ENCODE assay signal across 1 cellular context in the genomic region with DNA sequence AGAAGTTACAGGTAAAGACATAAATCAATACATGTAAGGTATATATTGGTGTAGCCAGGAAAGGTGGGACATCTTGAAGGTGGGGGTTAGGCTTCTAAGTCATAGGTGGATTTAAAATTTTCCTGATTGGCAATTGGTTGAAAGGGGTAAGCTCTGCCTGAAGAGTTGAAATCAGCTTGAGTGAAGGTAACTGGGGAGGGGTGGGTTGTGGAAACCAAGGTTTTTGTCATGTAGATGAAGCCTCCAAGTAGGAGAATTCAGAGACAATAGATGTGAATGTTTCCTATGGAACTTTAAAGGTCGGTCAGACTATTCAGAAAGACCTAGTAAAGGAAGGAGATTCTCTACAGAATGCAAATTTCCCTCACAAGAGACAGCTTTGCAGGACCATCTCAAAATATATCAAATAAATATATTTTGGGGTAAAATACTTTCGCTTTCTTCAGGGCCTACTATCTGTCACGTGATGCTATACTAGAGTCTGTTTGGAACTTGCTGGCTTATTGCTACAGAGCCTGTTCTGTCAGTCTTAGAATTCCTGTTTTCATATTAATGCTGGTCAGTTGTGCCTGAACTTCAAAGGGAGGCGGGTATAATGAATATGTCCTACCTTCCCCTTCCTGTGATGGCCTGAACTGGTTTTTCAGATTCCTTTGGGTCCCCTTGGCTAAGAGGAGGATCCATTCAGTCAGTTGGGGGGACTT.
TF ChIP-seq lines count a peak whose summit lies in the region.

No MANE protein-coding gene starts in this region.

TF ChIP-seq in H1, 55 proteins besides CTCF, POLR2A, EP300 and RAD21:
- TF ChIP-seq RBBP5 (IDR thresholded peaks at IDR 0.05; ENCODE audit: borderline replicate concordance, low read depth, low read length) (0 out of 2 replicates have a peak, but pooled peaks have one; percentile 59), NANOG (IDR thresholded peaks at IDR 0.05; ENCODE audit: insufficient read depth, low read depth, low read length, poor library complexity, severe bottlenecking) (peak; percentile 81), ASH2L (IDR thresholded peaks at IDR 0.05; ENCODE audit: low read length) (peak; percentile 63), KDM4A (IDR thresholded peaks at IDR 0.05; ENCODE audit: low read depth, low read length, severe bottlenecking) (no peak), JUN (IDR thresholded peaks at IDR 0.05; ENCODE audit: low read depth, low read length) (no peak), POU5F1 (IDR thresholded peaks at IDR 0.05; ENCODE audit: low read depth, low read length) (peak; percentile 88), SP1 (IDR thresholded peaks at IDR 0.05; ENCODE audit: low read depth, low read length) (peak; percentile 74)
- TF ChIP-seq, protein P1, sequence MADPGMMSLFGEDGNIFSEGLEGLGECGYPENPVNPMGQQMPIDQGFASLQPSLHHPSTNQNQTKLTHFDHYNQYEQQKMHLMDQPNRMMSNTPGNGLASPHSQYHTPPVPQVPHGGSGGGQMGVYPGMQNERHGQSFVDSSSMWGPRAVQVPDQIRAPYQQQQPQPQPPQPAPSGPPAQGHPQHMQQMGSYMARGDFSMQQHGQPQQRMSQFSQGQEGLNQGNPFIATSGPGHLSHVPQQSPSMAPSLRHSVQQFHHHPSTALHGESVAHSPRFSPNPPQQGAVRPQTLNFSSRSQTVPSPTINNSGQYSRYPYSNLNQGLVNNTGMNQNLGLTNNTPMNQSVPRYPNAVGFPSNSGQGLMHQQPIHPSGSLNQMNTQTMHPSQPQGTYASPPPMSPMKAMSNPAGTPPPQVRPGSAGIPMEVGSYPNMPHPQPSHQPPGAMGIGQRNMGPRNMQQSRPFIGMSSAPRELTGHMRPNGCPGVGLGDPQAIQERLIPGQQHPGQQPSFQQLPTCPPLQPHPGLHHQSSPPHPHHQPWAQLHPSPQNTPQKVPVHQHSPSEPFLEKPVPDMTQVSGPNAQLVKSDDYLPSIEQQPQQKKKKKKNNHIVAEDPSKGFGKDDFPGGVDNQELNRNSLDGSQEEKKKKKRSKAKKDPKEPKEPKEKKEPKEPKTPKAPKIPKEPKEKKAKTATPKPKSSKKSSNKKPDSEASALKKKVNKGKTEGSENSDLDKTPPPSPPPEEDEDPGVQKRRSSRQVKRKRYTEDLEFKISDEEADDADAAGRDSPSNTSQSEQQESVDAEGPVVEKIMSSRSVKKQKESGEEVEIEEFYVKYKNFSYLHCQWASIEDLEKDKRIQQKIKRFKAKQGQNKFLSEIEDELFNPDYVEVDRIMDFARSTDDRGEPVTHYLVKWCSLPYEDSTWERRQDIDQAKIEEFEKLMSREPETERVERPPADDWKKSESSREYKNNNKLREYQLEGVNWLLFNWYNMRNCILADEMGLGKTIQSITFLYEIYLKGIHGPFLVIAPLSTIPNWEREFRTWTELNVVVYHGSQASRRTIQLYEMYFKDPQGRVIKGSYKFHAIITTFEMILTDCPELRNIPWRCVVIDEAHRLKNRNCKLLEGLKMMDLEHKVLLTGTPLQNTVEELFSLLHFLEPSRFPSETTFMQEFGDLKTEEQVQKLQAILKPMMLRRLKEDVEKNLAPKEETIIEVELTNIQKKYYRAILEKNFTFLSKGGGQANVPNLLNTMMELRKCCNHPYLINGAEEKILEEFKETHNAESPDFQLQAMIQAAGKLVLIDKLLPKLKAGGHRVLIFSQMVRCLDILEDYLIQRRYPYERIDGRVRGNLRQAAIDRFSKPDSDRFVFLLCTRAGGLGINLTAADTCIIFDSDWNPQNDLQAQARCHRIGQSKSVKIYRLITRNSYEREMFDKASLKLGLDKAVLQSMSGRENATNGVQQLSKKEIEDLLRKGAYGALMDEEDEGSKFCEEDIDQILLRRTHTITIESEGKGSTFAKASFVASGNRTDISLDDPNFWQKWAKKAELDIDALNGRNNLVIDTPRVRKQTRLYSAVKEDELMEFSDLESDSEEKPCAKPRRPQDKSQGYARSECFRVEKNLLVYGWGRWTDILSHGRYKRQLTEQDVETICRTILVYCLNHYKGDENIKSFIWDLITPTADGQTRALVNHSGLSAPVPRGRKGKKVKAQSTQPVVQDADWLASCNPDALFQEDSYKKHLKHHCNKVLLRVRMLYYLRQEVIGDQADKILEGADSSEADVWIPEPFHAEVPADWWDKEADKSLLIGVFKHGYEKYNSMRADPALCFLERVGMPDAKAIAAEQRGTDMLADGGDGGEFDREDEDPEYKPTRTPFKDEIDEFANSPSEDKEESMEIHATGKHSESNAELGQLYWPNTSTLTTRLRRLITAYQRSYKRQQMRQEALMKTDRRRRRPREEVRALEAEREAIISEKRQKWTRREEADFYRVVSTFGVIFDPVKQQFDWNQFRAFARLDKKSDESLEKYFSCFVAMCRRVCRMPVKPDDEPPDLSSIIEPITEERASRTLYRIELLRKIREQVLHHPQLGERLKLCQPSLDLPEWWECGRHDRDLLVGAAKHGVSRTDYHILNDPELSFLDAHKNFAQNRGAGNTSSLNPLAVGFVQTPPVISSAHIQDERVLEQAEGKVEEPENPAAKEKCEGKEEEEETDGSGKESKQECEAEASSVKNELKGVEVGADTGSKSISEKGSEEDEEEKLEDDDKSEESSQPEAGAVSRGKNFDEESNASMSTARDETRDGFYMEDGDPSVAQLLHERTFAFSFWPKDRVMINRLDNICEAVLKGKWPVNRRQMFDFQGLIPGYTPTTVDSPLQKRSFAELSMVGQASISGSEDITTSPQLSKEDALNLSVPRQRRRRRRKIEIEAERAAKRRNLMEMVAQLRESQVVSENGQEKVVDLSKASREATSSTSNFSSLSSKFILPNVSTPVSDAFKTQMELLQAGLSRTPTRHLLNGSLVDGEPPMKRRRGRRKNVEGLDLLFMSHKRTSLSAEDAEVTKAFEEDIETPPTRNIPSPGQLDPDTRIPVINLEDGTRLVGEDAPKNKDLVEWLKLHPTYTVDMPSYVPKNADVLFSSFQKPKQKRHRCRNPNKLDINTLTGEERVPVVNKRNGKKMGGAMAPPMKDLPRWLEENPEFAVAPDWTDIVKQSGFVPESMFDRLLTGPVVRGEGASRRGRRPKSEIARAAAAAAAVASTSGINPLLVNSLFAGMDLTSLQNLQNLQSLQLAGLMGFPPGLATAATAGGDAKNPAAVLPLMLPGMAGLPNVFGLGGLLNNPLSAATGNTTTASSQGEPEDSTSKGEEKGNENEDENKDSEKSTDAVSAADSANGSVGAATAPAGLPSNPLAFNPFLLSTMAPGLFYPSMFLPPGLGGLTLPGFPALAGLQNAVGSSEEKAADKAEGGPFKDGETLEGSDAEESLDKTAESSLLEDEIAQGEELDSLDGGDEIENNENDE (IDR thresholded peaks at IDR 0.05; ENCODE audit: insufficient replicate concordance, low read length), result peak; percentile 49
